Comparison of ENCODE assay signal across 20 cellular contexts in the genomic region with DNA sequence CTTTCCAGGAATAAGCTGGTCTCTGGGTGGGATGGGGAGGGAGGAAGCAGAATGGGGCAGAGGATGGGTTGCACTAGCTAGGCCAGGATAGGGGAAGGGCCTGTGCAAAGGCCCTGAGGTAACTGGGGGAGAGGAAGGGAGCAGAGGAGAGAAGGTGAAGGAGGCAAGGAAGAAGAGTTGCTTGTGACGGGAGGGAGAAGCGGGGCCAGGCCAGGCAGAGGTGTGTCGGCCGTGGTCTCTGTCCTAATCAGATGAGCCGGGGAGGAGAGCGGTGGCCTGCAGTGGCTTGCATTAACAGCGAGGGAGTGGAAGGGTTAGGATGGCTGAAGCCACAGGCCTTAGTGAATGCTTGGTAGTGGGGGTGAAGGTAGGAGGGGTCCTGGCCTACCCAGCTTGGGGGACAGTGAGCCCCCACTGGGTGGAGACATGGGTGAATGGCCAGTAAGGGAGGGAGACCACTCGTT. TPM values are rescaled to one million over a fixed set of nuclear protein-coding genes. Genes with fewer than 3 reads are reported as not detected.
DNase-seq lines count a peak whose midpoint lies in the region; ATAC-seq and TF ChIP-seq lines count a peak whose summit lies in the region.
"Had no signal": no experiment of that assay in that cellular context is flagged by ENCODE, and none has a peak within 500 bp of the region (broad histone marks: within the 10 kb centered on the region; RNA-seq: fewer than 3 reads in every experiment).

No MANE protein-coding gene starts in this region.

- CTCF ChIA-PET in activated CD8-positive, alpha-beta T cell treated with anti-CD3 and anti-CD28 coated beads, Interleukin-2, amount 10 ng/mL, durations not matched to agents 7 days and 5 days (lab: Charles Lee): interaction anchor here (1.7 to 3.5 kb wide), 3 partner anchors 12 to 76 kb away, joined by 4 to 17 read pairs (median 13); partner anchors contain the start of gene SLC2A11
- CTCF ChIA-PET in activated CD8-positive, alpha-beta T cell treated with anti-CD3 and anti-CD28 coated beads for 36 hours (lab: Charles Lee): interaction anchor here (1.0 to 1.5 kb wide), 5 partner anchors 13 to 253 kb away, joined by 3 to 4 read pairs (median 3); partner anchors contain the start of genes MIF and SLC2A11
- CTCF ChIA-PET in OCI-LY7 (lab: Charles Lee; ENCODE audit: unreplicated experiment): interaction anchor here (0.5 to 1.7 kb wide), 5 partner anchors 13 to 286 kb away, joined by 3 to 14 read pairs (median 5); partner anchors contain the start of gene SLC2A11

- H3K4me1 ChIP-seq in OCI-LY7 (ENCODE audit: insufficient read depth, low read length, poor library complexity, severe bottlenecking): peaks cover 79% of the 10 kb centered on the region
- peaks cover 0 to 45% of the 10 kb centered on the region in 2 donors for H3K4me1 ChIP-seq in right atrium auricular region

- no peak for ATAC-seq in activated CD8-positive, alpha-beta T cell treated with anti-CD3 and anti-CD28 coated beads, Interleukin-2, amount 10 ng/mL, durations not matched to agents 7 days and 5 days
- ATAC-seq in activated CD8-positive, alpha-beta T cell treated with anti-CD3 and anti-CD28 coated beads for 36 hours: no peak
- no peak for ATAC-seq in stimulated activated naive B cell treated with anti-CD40 and anti-IgM and Interleukin-4, amounts not matched to agents 10 μg/mL and 1 μg/mL and 100 μg/mL, for 72 hours (replicated peaks)
- ATAC-seq in stimulated activated naive CD8-positive, alpha-beta T cell treated with anti-CD3 and anti-CD28 coated beads, Interleukin-15, Interleukin-2, amounts not matched to agents 100 U/mL and 50 U/mL, for 24 hours: no peak
- ATAC-seq in HG03159 (IDR thresholded peaks at IDR 0.05; ENCODE audit: unreplicated experiment): no peak

- H4K20me1 ChIP-seq in OCI-LY7 (ENCODE audit: insufficient read depth, low read length): no peaks in the 10 kb centered on the region

- BruUV-seq in OCI-LY7 (replicated peaks; lab: Mats Ljungman, UMichigan): no TSS peak

- peak overlapping the region; percentile 76 for H3K4me2 ChIP-seq in OCI-LY7 (ENCODE audit: low read length)

- H3K4me3 Mint-ChIP-seq in activated CD8-positive, alpha-beta T cell treated with anti-CD3 and anti-CD28 coated beads, Interleukin-2, amount 10 ng/mL, durations not matched to agents 7 days and 5 days: no peak overlapping the region
- H3K4me3 Mint-ChIP-seq in activated CD8-positive, alpha-beta T cell treated with anti-CD3 and anti-CD28 coated beads for 36 hours: no peak overlapping the region
- H3K4me3 Mint-ChIP-seq in stimulated activated naive B cell treated with anti-CD40 and anti-IgM and Interleukin-4, amounts not matched to agents 10 μg/mL and 1 μg/mL and 100 μg/mL, for 72 hours: peak overlapping the region; percentile 14 to 76
- H3K4me3 Mint-ChIP-seq: activated CD4-positive, alpha-beta T cell treated with anti-CD3 and anti-CD28 coated beads, Interleukin-2, amount 10 ng/mL, durations not matched to agents 24 days and 14 days; CD4-positive, CD25-positive, alpha-beta regulatory T cell; T-helper 2 cell treated with Interferon-gamma antibody and Interleukin-4, amounts not matched to agents 5 μg/mL and 100 μg/mL, for 36 hours had no signal

- H3K27ac Mint-ChIP-seq in activated CD8-positive, alpha-beta T cell treated with anti-CD3 and anti-CD28 coated beads, Interleukin-2, amount 10 ng/mL, durations not matched to agents 7 days and 5 days: peak overlapping the region; percentile 23
- H3K27ac Mint-ChIP-seq in activated CD8-positive, alpha-beta T cell treated with anti-CD3 and anti-CD28 coated beads for 36 hours: no peak overlapping the region
- peak overlapping the region; percentile 86 for H3K27ac Mint-ChIP-seq in stimulated activated naive B cell treated with anti-CD40 and anti-IgM and Interleukin-4, amounts not matched to agents 10 μg/mL and 1 μg/mL and 100 μg/mL, for 72 hours
- H3K27ac Mint-ChIP-seq: activated CD4-positive, alpha-beta T cell treated with anti-CD3 and anti-CD28 coated beads, Interleukin-2, amount 10 ng/mL, durations not matched to agents 24 days and 14 days; T-helper 2 cell treated with Interferon-gamma antibody and Interleukin-4, amounts not matched to agents 5 μg/mL and 100 μg/mL, for 36 hours had no signal

- no peaks in the 10 kb centered on the region for H3K36me3 Mint-ChIP-seq in activated CD8-positive, alpha-beta T cell treated with anti-CD3 and anti-CD28 coated beads, Interleukin-2, amount 10 ng/mL, durations not matched to agents 7 days and 5 days (ENCODE audit: low read depth)
- no peaks in the 10 kb centered on the region for H3K36me3 Mint-ChIP-seq in activated CD8-positive, alpha-beta T cell treated with anti-CD3 and anti-CD28 coated beads for 36 hours (ENCODE audit: low read depth)
- no peaks in the 10 kb centered on the region for H3K36me3 Mint-ChIP-seq in stimulated activated naive B cell treated with anti-CD40 and anti-IgM and Interleukin-4, amounts not matched to agents 10 μg/mL and 1 μg/mL and 100 μg/mL, for 72 hours
- H3K36me3 Mint-ChIP-seq: CD4-positive, CD25-positive, alpha-beta regulatory T cell had no signal

- POLR2A ChIA-PET in activated CD8-positive, alpha-beta T cell treated with anti-CD3 and anti-CD28 coated beads, Interleukin-2, amount 10 ng/mL, durations not matched to agents 7 days and 5 days (lab: Charles Lee): interaction anchor here (0.7 to 2.5 kb wide), 2 partner anchors 13 to 78 kb away, joined by 3 to 12 read pairs; partner anchors contain the start of gene SLC2A11
- POLR2A ChIA-PET in activated CD8-positive, alpha-beta T cell treated with anti-CD3 and anti-CD28 coated beads for 36 hours (lab: Charles Lee): interaction anchor here (1.3 kb wide), 1 partner anchor 46 kb away, joined by 4 read pairs; no protein-coding TSS in a partner anchor
- POLR2A ChIA-PET in OCI-LY7 (lab: Charles Lee): interaction anchor here (1.8 to 3.7 kb wide), 6 partner anchors 13 to 92 kb away, joined by 4 to 43 read pairs (median 9); partner anchors contain the start of gene SLC2A11

- H3K9me3 Mint-ChIP-seq in activated CD8-positive, alpha-beta T cell treated with anti-CD3 and anti-CD28 coated beads, Interleukin-2, amount 10 ng/mL, durations not matched to agents 7 days and 5 days (ENCODE audit: insufficient read depth): no peaks in the 10 kb centered on the region
- no peaks in the 10 kb centered on the region for H3K9me3 Mint-ChIP-seq in activated CD8-positive, alpha-beta T cell treated with anti-CD3 and anti-CD28 coated beads for 36 hours
- no peaks in the 10 kb centered on the region for H3K9me3 Mint-ChIP-seq in stimulated activated naive B cell treated with anti-CD40 and anti-IgM and Interleukin-4, amounts not matched to agents 10 μg/mL and 1 μg/mL and 100 μg/mL, for 72 hours
- H3K9me3 Mint-ChIP-seq: activated CD4-positive, alpha-beta T cell treated with anti-CD3 and anti-CD28 coated beads, Interleukin-2, amount 10 ng/mL, durations not matched to agents 24 days and 14 days; CD4-positive, CD25-positive, alpha-beta regulatory T cell; T-helper 2 cell treated with Interferon-gamma antibody and Interleukin-4, amounts not matched to agents 5 μg/mL and 100 μg/mL, for 36 hours had no signal

- intact Hi-C loops in activated CD8-positive, alpha-beta T cell treated with anti-CD3 and anti-CD28 coated beads for 36 hours (cut with micrococcal nuclease): loop anchor here (5.0 kb wide), 1 partner anchor 77 kb away; the partner anchor contains the start of gene CHCHD10
- intact Hi-C loops in OCI-LY7 (cut with micrococcal nuclease; ENCODE audit: unreplicated experiment): loop anchor here (1.0 to 5.0 kb wide), 3 partner anchors 41 to 217 kb away; partner anchors contain the start of genes VPREB3 and ZNF70

- peaks cover 10% of the 10 kb centered on the region for H3K27me3 Mint-ChIP-seq in activated CD8-positive, alpha-beta T cell treated with anti-CD3 and anti-CD28 coated beads, Interleukin-2, amount 10 ng/mL, durations not matched to agents 7 days and 5 days (ENCODE audit: low read depth)
- no peaks in the 10 kb centered on the region for H3K27me3 Mint-ChIP-seq in activated CD8-positive, alpha-beta T cell treated with anti-CD3 and anti-CD28 coated beads for 36 hours
- no peaks in the 10 kb centered on the region for H3K27me3 Mint-ChIP-seq in stimulated activated naive B cell treated with anti-CD40 and anti-IgM and Interleukin-4, amounts not matched to agents 10 μg/mL and 1 μg/mL and 100 μg/mL, for 72 hours

- H3K27ac ChIP-seq in OCI-LY7 (ENCODE audit: low read depth, low read length, poor library complexity, severe bottlenecking): peak overlapping the region; percentile 82
- H3K27ac ChIP-seq in right atrium auricular region: peak overlapping the region; percentile 27 to 73
- H3K27ac ChIP-seq: 22Rv1 had no signal

- peak overlapping the region; percentile 21 for H3K4me3 ChIP-seq in OCI-LY7 (ENCODE audit: low read depth, low read length, poor library complexity, severe bottlenecking)
- no peak overlapping the region for H3K4me3 ChIP-seq in right atrium auricular region
- H3K4me3 ChIP-seq: ascending aorta, HAP-1, MG63 had no signal

- no peaks in the 10 kb centered on the region for H3K9me3 ChIP-seq in OCI-LY7 (ENCODE audit: low read length)
- no peaks in the 10 kb centered on the region for H3K9me3 ChIP-seq in right atrium auricular region
- H3K9me3 ChIP-seq: ascending aorta, HAP-1, MG63 had no signal

- H3K27me3 ChIP-seq in right atrium auricular region: no peaks in the 10 kb centered on the region
- H3K27me3 ChIP-seq: ascending aorta, MG63 had no signal

- H3K36me3 ChIP-seq in OCI-LY7 (ENCODE audit: insufficient read depth, low read length) (no peaks in the 10 kb centered on the region), right atrium auricular region (no peaks in the 10 kb centered on the region)
- H3K36me3 ChIP-seq: ascending aorta, HAP-1, MG63 had no signal

- peak overlapping the region; percentile 25; the same call in 1 of the 2 replicates for H2AFZ ChIP-seq in OCI-LY7 (ENCODE audit: low read length)

- H3K79me2 ChIP-seq in OCI-LY7 (ENCODE audit: insufficient read depth, low read depth, low read length): no peaks in the 10 kb centered on the region

- DNase-seq in activated CD8-positive, alpha-beta T cell treated with anti-CD3 and anti-CD28 coated beads, Interleukin-2, amount 10 ng/mL, durations not matched to agents 7 days and 5 days: no peak
- DNase-seq in activated CD8-positive, alpha-beta T cell treated with anti-CD3 and anti-CD28 coated beads for 36 hours: no peak
- DNase-seq in OCI-LY7 (ENCODE audit: low spot score) (no peak), right atrium auricular region (ENCODE audit: low spot score) (no peak), H4 (ENCODE audit: low spot score) (no peak)
- no peak for DNase-seq in stimulated activated naive B cell treated with anti-CD40 and anti-IgM and Interleukin-4, amounts not matched to agents 10 μg/mL and 1 μg/mL and 100 μg/mL, for 72 hours
- DNase-seq in stimulated activated naive CD8-positive, alpha-beta T cell treated with anti-CD3 and anti-CD28 coated beads, Interleukin-15, Interleukin-2, amounts not matched to agents 100 U/mL and 50 U/mL, for 24 hours: no peak
- DNase-seq: activated CD4-positive, alpha-beta T cell treated with anti-CD3 and anti-CD28 coated beads, Interleukin-2, amount 10 ng/mL, durations not matched to agents 24 days and 14 days; CD4-positive, CD25-positive, alpha-beta regulatory T cell; effector CD8-positive, alpha-beta T cell; EL; MG63; NCI-H2029 treated with DMSO at 0.1 percent for 48 hours; NCI-H526 treated with DMSO at 0.1 percent for 48 hours; stimulated activated CD4-positive, alpha-beta T cell treated with anti-CD3 and anti-CD28 coated beads, Interleukin-2, amount 100 ng/mL, for 48 hours had no signal

- no peaks in the 10 kb centered on the region for H3K9me2 ChIP-seq in OCI-LY7 (ENCODE audit: insufficient read depth, low read length)

- no peak for TF ChIP-seq CTCF in activated CD8-positive, alpha-beta T cell treated with anti-CD3 and anti-CD28 coated beads for 36 hours (IDR thresholded peaks at IDR 0.05)
- TF ChIP-seq CTCF in OCI-LY7 (conservative IDR thresholded peaks at IDR 0.05; ENCODE audit: low read length) (no peak), right atrium auricular region (IDR thresholded peaks at IDR 0.05) (no peak)

- H3K4me1 Mint-ChIP-seq in activated CD8-positive, alpha-beta T cell treated with anti-CD3 and anti-CD28 coated beads, Interleukin-2, amount 10 ng/mL, durations not matched to agents 7 days and 5 days (ENCODE audit: low read depth): peaks cover 28% of the 10 kb centered on the region
- peaks cover 9% of the 10 kb centered on the region for H3K4me1 Mint-ChIP-seq in activated CD8-positive, alpha-beta T cell treated with anti-CD3 and anti-CD28 coated beads for 36 hours (ENCODE audit: low read depth)
- H3K4me1 Mint-ChIP-seq in stimulated activated naive B cell treated with anti-CD40 and anti-IgM and Interleukin-4, amounts not matched to agents 10 μg/mL and 1 μg/mL and 100 μg/mL, for 72 hours: peaks cover 52 to 66% of the 10 kb centered on the region in 2 donors

RNA-seq across cellular contexts. Expression of gene DERL3, which starts 6.0 kb away (rescaled TPM):
- 1 to 10 TPM; 8.1 to 10.0 TPM for total RNA-seq in activated CD8-positive, alpha-beta T cell treated with anti-CD3 and anti-CD28 coated beads, Interleukin-2, amount 10 ng/mL, durations not matched to agents 7 days and 5 days
- 1 to 10 TPM; 5.4 to 7.6 TPM for total RNA-seq in activated CD8-positive, alpha-beta T cell treated with anti-CD3 and anti-CD28 coated beads for 36 hours
- 34.6 and 44.6 TPM in 2 replicates for total RNA-seq in OCI-LY7 (2014; rRNA removed; shearing (Covaris generic))
- total RNA-seq in OCI-LY7 (2022): 52.1 and 64.1 TPM in 2 replicates
- total RNA-seq in right atrium auricular region: 10 to 100 TPM in 1 of 2 donors, 1 to 10 TPM in 1; 4.0 to 10.6 TPM
- 0.43 and 1.6 TPM in 2 replicates for total RNA-seq in H4 (2014; rRNA removed; shearing (Covaris generic))

RNA-seq across cellular contexts. Expression of gene SLC2A11, which starts 12.9 kb away (rescaled TPM):
- total RNA-seq in activated CD8-positive, alpha-beta T cell treated with anti-CD3 and anti-CD28 coated beads, Interleukin-2, amount 10 ng/mL, durations not matched to agents 7 days and 5 days: 1 to 10 TPM; 6.7 to 7.9 TPM
- total RNA-seq in activated CD8-positive, alpha-beta T cell treated with anti-CD3 and anti-CD28 coated beads for 36 hours: 1 to 10 TPM; 8.0 to 8.6 TPM
- total RNA-seq in OCI-LY7 (2014; rRNA removed; shearing (Covaris generic)): 16.0 and 16.4 TPM in 2 replicates
- total RNA-seq in OCI-LY7 (2022): 41.6 and 50.2 TPM in 2 replicates
- 10 to 100 TPM; 10.6 to 15.5 TPM for total RNA-seq in right atrium auricular region
- 3.2 and 4.6 TPM in 2 replicates for total RNA-seq in H4 (2014; rRNA removed; shearing (Covaris generic))
- total RNA-seq: ascending aorta had no signal

RNA-seq across cellular contexts. Expression of gene MIF, which starts 49.4 kb away (rescaled TPM):
- 1,000 to 10,000 TPM; 1,002 to 1,009 TPM for total RNA-seq in activated CD8-positive, alpha-beta T cell treated with anti-CD3 and anti-CD28 coated beads, Interleukin-2, amount 10 ng/mL, durations not matched to agents 7 days and 5 days
- 1,000 to 10,000 TPM; 1,485 to 1,525 TPM for total RNA-seq in activated CD8-positive, alpha-beta T cell treated with anti-CD3 and anti-CD28 coated beads for 36 hours
- total RNA-seq in OCI-LY7 (2014; rRNA removed; shearing (Covaris generic)): 861 and 1,440 TPM in 2 replicates
- total RNA-seq in OCI-LY7 (2022) (1,078 and 1,202 TPM in 2 replicates), right atrium auricular region (100 to 1,000 TPM; 176 to 273 TPM)
- total RNA-seq in H4 (2014; rRNA removed; shearing (Covaris generic)): 311 and 336 TPM in 2 replicates

RNA-seq across cellular contexts. Expression of gene SMARCB1, which starts 58.0 kb away (rescaled TPM):
- total RNA-seq in activated CD8-positive, alpha-beta T cell treated with anti-CD3 and anti-CD28 coated beads, Interleukin-2, amount 10 ng/mL, durations not matched to agents 7 days and 5 days: 100 to 1,000 TPM; 112 to 113 TPM
- total RNA-seq in activated CD8-positive, alpha-beta T cell treated with anti-CD3 and anti-CD28 coated beads for 36 hours: 10 to 100 TPM; 82.8 to 86.3 TPM
- 265 and 297 TPM in 2 replicates for total RNA-seq in OCI-LY7 (2014; rRNA removed; shearing (Covaris generic))
- total RNA-seq in OCI-LY7 (2022) (242 and 252 TPM in 2 replicates), right atrium auricular region (10 to 100 TPM; 41.4 to 45.9 TPM)
- 50.9 and 61.2 TPM in 2 replicates for total RNA-seq in H4 (2014; rRNA removed; shearing (Covaris generic))

Comparison
In these comparisons a context has a peak if more than half of its experiments do, and no peak if none do; other contexts are left out.
1. H3K4me3 Mint-ChIP-seq: peak in stimulated activated naive B cell treated with anti-CD40 and anti-IgM and Interleukin-4, amounts not matched to agents 10 μg/mL and 1 μg/mL and 100 μg/mL, for 72 hours (2 of 2); none in activated CD8-positive, alpha-beta T cell treated with anti-CD3 and anti-CD28 coated beads, Interleukin-2, amount 10 ng/mL, durations not matched to agents 7 days and 5 days (single experiment) and activated CD8-positive, alpha-beta T cell treated with anti-CD3 and anti-CD28 coated beads for 36 hours (single experiment).